ENCODE assay signal across 1 cellular context in the genomic region with DNA sequence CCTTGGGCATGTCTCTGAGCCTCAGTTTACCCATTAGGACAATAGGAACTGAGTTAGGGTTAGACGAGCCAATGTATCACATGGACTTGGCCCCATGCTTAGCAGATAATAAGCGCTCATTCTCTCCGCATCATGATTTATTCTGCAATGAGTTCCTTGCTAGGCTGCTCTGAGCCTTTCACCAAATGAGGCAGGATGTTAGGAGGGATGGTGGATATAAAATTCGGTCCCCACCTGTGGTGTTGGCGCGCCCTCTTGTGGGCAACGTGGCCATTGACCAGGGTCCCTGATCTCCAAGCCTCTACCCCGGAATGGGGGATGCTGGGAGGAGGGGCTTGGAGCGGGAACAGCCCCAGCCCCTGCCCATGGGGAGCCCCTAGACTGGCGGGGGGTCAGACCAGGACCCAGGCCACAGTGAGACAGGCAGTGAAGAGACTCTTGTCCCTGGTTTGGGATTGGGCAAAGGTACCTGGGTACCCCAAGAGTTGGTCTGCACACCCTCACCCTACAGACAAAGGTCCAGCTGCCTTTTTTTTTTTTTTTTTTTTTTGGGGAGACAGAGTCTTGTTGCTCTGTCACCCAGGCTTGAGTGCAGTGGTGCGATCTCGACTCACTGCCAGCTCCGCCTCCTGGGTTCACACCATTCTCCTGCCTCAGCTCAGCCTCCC.
TF ChIP-seq lines count a peak whose summit lies in the region.

No MANE protein-coding gene starts in this region.

TF ChIP-seq in K562, 482 proteins besides CTCF, POLR2A, EP300 and RAD21 (continued from another document and continues in another):
- TF ChIP-seq, protein P1, sequence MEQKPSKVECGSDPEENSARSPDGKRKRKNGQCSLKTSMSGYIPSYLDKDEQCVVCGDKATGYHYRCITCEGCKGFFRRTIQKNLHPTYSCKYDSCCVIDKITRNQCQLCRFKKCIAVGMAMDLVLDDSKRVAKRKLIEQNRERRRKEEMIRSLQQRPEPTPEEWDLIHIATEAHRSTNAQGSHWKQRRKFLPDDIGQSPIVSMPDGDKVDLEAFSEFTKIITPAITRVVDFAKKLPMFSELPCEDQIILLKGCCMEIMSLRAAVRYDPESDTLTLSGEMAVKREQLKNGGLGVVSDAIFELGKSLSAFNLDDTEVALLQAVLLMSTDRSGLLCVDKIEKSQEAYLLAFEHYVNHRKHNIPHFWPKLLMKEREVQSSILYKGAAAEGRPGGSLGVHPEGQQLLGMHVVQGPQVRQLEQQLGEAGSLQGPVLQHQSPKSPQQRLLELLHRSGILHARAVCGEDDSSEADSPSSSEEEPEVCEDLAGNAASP (IDR thresholded peaks at IDR 0.05): no peak
- TF ChIP-seq GATAD2A (IDR thresholded peaks at IDR 0.05) (no peak), YBX1 (IDR thresholded peaks at IDR 0.05) (no peak), CCNT2 (IDR thresholded peaks at IDR 0.05; ENCODE audit: borderline replicate concordance, extremely low read depth, insufficient read length, low read depth, low read length) (no peak), GABPB2 (CRISPR knock-in tag; conservative IDR thresholded peaks at IDR 0.05) (no peak), SAP30 (IDR thresholded peaks at IDR 0.05; ENCODE audit: borderline replicate concordance, insufficient read depth, low read depth, low read length, poor library complexity, severe bottlenecking) (no peak), SMAD3 (CRISPR knock-in tag; conservative IDR thresholded peaks at IDR 0.05) (no peak), SP1 (CRISPR knock-in tag; IDR thresholded peaks at IDR 0.05) (0 out of 2 replicates have a peak, but pooled peaks have one; percentile 40), ZNF324 (CRISPR knock-in tag; IDR thresholded peaks at IDR 0.05) (no peak), NR2C2 (CRISPR knock-in tag; IDR thresholded peaks at IDR 0.05) (no peak), NR2C2 (tag; IDR thresholded peaks at IDR 0.05) (no peak), RBM15 (IDR thresholded peaks at IDR 0.05; ENCODE audit: insufficient read depth, low read length) (no peak), TAF9B (IDR thresholded peaks at IDR 0.05; ENCODE audit: partially characterized antibody) (no peak), CHCHD3 (CRISPR knock-in tag; IDR thresholded peaks at IDR 0.05) (no peak), RBM25 (IDR thresholded peaks at IDR 0.05; ENCODE audit: low read depth, low read length, severe bottlenecking) (no peak), NCOA6 (IDR thresholded peaks at IDR 0.05) (no peak), HDGF (IDR thresholded peaks at IDR 0.05) (0 out of 2 replicates have a peak, but pooled peaks have one; percentile 30), RBBP5 (IDR thresholded peaks at IDR 0.05; ENCODE audit: borderline replicate concordance, insufficient read depth, low read length, poor library complexity, severe bottlenecking) (no peak), KHSRP (IDR thresholded peaks at IDR 0.05) (no peak), PCBP1 (IDR thresholded peaks at IDR 0.05; ENCODE audit: low read depth, low read length, poor library complexity, severe bottlenecking) (no peak), KDM5B (IDR thresholded peaks at IDR 0.05; ENCODE audit: insufficient replicate concordance, low read depth, low read length) (no peak), ZNF644 (tag; IDR thresholded peaks at IDR 0.05; ENCODE audit: low read depth) (no peak), SAFB (IDR thresholded peaks at IDR 0.05; ENCODE audit: borderline replicate concordance, low read depth, low read length) (no peak), BCOR (IDR thresholded peaks at IDR 0.05) (peak; percentile 81), MYNN (IDR thresholded peaks at IDR 0.05) (no peak; the same call in 1 of the 2 replicates), MYNN (CRISPR knock-in tag; IDR thresholded peaks at IDR 0.05) (no peak), ZSCAN32 (CRISPR knock-in tag; IDR thresholded peaks at IDR 0.05) (no peak), HDAC3 (IDR thresholded peaks at IDR 0.05; ENCODE audit: borderline replicate concordance, partially characterized antibody) (no peak), MEIS2 (IDR thresholded peaks at IDR 0.05; ENCODE audit: partially characterized antibody) (no peak), MCM5 (IDR thresholded peaks at IDR 0.05; ENCODE audit: low read depth) (no peak), YY1 (IDR thresholded peaks at IDR 0.05; ENCODE audit: borderline replicate concordance in 1 of 3, control insufficient read depth in 1 of 3, extremely low read depth in 1 of 3, insufficient read depth in 3 of 3, insufficient read length in 1 of 3, insufficient replicate concordance in 2 of 3, low read depth in 1 of 3, low read length in 2 of 3) (peak in 2 of 3 experiments; percentile 43 to 60)
- TF ChIP-seq, protein P2, sequence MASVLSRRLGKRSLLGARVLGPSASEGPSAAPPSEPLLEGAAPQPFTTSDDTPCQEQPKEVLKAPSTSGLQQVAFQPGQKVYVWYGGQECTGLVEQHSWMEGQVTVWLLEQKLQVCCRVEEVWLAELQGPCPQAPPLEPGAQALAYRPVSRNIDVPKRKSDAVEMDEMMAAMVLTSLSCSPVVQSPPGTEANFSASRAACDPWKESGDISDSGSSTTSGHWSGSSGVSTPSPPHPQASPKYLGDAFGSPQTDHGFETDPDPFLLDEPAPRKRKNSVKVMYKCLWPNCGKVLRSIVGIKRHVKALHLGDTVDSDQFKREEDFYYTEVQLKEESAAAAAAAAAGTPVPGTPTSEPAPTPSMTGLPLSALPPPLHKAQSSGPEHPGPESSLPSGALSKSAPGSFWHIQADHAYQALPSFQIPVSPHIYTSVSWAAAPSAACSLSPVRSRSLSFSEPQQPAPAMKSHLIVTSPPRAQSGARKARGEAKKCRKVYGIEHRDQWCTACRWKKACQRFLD (CRISPR knock-in tag; IDR thresholded peaks at IDR 0.05): no peak
- TF ChIP-seq, protein P3, sequence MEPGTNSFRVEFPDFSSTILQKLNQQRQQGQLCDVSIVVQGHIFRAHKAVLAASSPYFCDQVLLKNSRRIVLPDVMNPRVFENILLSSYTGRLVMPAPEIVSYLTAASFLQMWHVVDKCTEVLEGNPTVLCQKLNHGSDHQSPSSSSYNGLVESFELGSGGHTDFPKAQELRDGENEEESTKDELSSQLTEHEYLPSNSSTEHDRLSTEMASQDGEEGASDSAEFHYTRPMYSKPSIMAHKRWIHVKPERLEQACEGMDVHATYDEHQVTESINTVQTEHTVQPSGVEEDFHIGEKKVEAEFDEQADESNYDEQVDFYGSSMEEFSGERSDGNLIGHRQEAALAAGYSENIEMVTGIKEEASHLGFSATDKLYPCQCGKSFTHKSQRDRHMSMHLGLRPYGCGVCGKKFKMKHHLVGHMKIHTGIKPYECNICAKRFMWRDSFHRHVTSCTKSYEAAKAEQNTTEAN (CRISPR knock-in tag; IDR thresholded peaks at IDR 0.05): no peak
- TF ChIP-seq, protein P4, sequence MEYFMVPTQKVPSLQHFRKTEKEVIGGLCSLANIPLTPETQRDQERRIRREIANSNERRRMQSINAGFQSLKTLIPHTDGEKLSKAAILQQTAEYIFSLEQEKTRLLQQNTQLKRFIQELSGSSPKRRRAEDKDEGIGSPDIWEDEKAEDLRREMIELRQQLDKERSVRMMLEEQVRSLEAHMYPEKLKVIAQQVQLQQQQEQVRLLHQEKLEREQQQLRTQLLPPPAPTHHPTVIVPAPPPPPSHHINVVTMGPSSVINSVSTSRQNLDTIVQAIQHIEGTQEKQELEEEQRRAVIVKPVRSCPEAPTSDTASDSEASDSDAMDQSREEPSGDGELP (CRISPR knock-in tag; IDR thresholded peaks at IDR 0.05; ENCODE audit: borderline replicate concordance): peak; percentile 60; the same call in 1 of the 2 replicates
- TF ChIP-seq, protein P5, sequence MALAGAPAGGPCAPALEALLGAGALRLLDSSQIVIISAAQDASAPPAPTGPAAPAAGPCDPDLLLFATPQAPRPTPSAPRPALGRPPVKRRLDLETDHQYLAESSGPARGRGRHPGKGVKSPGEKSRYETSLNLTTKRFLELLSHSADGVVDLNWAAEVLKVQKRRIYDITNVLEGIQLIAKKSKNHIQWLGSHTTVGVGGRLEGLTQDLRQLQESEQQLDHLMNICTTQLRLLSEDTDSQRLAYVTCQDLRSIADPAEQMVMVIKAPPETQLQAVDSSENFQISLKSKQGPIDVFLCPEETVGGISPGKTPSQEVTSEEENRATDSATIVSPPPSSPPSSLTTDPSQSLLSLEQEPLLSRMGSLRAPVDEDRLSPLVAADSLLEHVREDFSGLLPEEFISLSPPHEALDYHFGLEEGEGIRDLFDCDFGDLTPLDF (CRISPR knock-in tag; IDR thresholded peaks at IDR 0.05): no peak
- TF ChIP-seq, protein P6, sequence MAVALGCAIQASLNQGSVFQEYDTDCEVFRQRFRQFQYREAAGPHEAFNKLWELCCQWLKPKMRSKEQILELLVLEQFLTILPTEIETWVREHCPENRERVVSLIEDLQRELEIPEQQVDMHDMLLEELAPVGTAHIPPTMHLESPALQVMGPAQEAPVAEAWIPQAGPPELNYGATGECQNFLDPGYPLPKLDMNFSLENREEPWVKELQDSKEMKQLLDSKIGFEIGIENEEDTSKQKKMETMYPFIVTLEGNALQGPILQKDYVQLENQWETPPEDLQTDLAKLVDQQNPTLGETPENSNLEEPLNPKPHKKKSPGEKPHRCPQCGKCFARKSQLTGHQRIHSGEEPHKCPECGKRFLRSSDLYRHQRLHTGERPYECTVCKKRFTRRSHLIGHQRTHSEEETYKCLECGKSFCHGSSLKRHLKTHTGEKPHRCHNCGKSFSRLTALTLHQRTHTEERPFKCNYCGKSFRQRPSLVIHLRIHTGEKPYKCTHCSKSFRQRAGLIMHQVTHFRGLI (CRISPR knock-in tag; IDR thresholded peaks at IDR 0.05): no peak
- TF ChIP-seq, protein P7, sequence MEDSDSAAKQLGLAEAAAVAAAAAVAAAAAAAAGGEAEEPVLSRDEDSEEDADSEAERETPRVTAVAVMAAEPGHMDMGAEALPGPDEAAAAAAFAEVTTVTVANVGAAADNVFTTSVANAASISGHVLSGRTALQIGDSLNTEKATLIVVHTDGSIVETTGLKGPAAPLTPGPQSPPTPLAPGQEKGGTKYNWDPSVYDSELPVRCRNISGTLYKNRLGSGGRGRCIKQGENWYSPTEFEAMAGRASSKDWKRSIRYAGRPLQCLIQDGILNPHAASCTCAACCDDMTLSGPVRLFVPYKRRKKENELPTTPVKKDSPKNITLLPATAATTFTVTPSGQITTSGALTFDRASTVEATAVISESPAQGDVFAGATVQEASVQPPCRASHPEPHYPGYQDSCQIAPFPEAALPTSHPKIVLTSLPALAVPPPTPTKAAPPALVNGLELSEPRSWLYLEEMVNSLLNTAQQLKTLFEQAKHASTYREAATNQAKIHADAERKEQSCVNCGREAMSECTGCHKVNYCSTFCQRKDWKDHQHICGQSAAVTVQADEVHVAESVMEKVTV (CRISPR knock-in tag; IDR thresholded peaks at IDR 0.05): peak; percentile 97
- TF ChIP-seq, protein P8, sequence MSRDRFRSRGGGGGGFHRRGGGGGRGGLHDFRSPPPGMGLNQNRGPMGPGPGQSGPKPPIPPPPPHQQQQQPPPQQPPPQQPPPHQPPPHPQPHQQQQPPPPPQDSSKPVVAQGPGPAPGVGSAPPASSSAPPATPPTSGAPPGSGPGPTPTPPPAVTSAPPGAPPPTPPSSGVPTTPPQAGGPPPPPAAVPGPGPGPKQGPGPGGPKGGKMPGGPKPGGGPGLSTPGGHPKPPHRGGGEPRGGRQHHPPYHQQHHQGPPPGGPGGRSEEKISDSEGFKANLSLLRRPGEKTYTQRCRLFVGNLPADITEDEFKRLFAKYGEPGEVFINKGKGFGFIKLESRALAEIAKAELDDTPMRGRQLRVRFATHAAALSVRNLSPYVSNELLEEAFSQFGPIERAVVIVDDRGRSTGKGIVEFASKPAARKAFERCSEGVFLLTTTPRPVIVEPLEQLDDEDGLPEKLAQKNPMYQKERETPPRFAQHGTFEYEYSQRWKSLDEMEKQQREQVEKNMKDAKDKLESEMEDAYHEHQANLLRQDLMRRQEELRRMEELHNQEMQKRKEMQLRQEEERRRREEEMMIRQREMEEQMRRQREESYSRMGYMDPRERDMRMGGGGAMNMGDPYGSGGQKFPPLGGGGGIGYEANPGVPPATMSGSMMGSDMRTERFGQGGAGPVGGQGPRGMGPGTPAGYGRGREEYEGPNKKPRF (IDR thresholded peaks at IDR 0.05; ENCODE audit: low read depth, low read length): no peak
- TF ChIP-seq, protein P9, sequence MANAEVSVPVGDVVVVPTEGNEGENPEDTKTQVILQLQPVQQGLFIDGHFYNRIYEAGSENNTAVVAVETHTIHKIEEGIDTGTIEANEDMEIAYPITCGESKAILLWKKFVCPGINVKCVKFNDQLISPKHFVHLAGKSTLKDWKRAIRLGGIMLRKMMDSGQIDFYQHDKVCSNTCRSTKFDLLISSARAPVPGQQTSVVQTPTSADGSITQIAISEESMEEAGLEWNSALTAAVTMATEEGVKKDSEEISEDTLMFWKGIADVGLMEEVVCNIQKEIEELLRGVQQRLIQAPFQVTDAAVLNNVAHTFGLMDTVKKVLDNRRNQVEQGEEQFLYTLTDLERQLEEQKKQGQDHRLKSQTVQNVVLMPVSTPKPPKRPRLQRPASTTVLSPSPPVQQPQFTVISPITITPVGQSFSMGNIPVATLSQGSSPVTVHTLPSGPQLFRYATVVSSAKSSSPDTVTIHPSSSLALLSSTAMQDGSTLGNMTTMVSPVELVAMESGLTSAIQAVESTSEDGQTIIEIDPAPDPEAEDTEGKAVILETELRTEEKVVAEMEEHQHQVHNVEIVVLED (CRISPR knock-in tag; IDR thresholded peaks at IDR 0.05): no peak
- TF ChIP-seq, protein P10, sequence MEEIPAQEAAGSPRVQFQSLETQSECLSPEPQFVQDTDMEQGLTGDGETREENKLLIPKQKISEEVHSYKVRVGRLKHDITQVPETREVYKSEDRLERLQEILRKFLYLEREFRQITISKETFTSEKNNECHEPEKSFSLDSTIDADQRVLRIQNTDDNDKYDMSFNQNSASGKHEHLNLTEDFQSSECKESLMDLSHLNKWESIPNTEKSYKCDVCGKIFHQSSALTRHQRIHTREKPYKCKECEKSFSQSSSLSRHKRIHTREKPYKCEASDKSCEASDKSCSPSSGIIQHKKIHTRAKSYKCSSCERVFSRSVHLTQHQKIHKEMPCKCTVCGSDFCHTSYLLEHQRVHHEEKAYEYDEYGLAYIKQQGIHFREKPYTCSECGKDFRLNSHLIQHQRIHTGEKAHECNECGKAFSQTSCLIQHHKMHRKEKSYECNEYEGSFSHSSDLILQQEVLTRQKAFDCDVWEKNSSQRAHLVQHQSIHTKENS (CRISPR knock-in tag; IDR thresholded peaks at IDR 0.05): no peak
- TF ChIP-seq, protein P11, sequence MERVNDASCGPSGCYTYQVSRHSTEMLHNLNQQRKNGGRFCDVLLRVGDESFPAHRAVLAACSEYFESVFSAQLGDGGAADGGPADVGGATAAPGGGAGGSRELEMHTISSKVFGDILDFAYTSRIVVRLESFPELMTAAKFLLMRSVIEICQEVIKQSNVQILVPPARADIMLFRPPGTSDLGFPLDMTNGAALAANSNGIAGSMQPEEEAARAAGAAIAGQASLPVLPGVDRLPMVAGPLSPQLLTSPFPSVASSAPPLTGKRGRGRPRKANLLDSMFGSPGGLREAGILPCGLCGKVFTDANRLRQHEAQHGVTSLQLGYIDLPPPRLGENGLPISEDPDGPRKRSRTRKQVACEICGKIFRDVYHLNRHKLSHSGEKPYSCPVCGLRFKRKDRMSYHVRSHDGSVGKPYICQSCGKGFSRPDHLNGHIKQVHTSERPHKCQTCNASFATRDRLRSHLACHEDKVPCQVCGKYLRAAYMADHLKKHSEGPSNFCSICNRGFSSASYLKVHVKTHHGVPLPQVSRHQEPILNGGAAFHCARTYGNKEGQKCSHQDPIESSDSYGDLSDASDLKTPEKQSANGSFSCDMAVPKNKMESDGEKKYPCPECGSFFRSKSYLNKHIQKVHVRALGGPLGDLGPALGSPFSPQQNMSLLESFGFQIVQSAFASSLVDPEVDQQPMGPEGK (CRISPR knock-in tag; IDR thresholded peaks at IDR 0.05; ENCODE audit: borderline replicate concordance): no peak
- TF ChIP-seq, protein P12, sequence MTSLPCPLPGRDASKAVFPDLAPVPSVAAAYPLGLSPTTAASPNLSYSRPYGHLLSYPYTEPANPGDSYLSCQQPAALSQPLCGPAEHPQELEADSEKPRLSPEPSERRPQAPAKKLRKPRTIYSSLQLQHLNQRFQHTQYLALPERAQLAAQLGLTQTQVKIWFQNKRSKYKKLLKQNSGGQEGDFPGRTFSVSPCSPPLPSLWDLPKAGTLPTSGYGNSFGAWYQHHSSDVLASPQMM (CRISPR knock-in tag; IDR thresholded peaks at IDR 0.05): no peak
